Comparison of ENCODE assay signal across 26 cellular contexts in genomic region chr1:47209091-47209490, GRCh38. TPM values are rescaled to one million over a fixed set of nuclear protein-coding genes. Genes with fewer than 3 reads are reported as not detected.
"Had no signal": no experiment of that assay in that cellular context is flagged by ENCODE, and none has a peak within 500 bp of the region (broad histone marks: within the 10 kb centered on the region; RNA-seq: fewer than 3 reads in every experiment).

No MANE protein-coding gene starts in this region.

- H3K36me3 ChIP-seq: esophagus muscularis mucosa, lower lobe of right lung, right lobe of liver, thoracic aorta, vagina had no signal

- H3K9me3 ChIP-seq: body of pancreas, esophagus muscularis mucosa, lower lobe of right lung, mucosa of descending colon, right lobe of liver, thoracic aorta, vagina had no signal

- H3K36me3 Mint-ChIP-seq: activated CD8-positive, alpha-beta memory T cell treated with anti-CD3 and anti-CD28 coated beads, Interleukin-2, amount 10 ng/mL, durations not matched to agents 7 days and 5 days; activated naive CD4-positive, alpha-beta T cell treated with anti-CD3 and anti-CD28 coated beads, Interleukin-2, amount 10 ng/mL, durations not matched to agents 7 days and 5 days; type B pancreatic cell had no signal

- H3K27me3 ChIP-seq: body of pancreas, right lobe of liver, vagina had no signal

- H3K4me3 Mint-ChIP-seq: activated CD4-positive, alpha-beta memory T cell treated with anti-CD3 and anti-CD28 coated beads, Interleukin-2, amount 10 ng/mL, durations not matched to agents 7 days and 5 days; activated CD4-positive, alpha-beta T cell treated with anti-CD3 and anti-CD28 coated beads, Interleukin-2, amount 10 ng/mL, durations not matched to agents 24 days and 14 days; activated CD8-positive, alpha-beta memory T cell treated with anti-CD3 and anti-CD28 coated beads, Interleukin-2, amount 10 ng/mL, durations not matched to agents 7 days and 5 days; activated naive CD4-positive, alpha-beta T cell treated with anti-CD3 and anti-CD28 coated beads, Interleukin-2, amount 10 ng/mL, durations not matched to agents 7 days and 5 days; nephron progenitor cell; type B pancreatic cell had no signal

- H3K4me1 ChIP-seq: body of pancreas, right lobe of liver, vagina had no signal

- H3K9me3 Mint-ChIP-seq: activated CD4-positive, alpha-beta memory T cell treated with anti-CD3 and anti-CD28 coated beads, Interleukin-2, amount 10 ng/mL, durations not matched to agents 7 days and 5 days; activated CD4-positive, alpha-beta T cell treated with anti-CD3 and anti-CD28 coated beads, Interleukin-2, amount 10 ng/mL, durations not matched to agents 24 days and 14 days; activated naive CD4-positive, alpha-beta T cell treated with anti-CD3 and anti-CD28 coated beads, Interleukin-2, amount 10 ng/mL, durations not matched to agents 7 days and 5 days; type B pancreatic cell had no signal

- DNase-seq: activated CD4-positive, alpha-beta memory T cell treated with anti-CD3 and anti-CD28 coated beads, Interleukin-2, amount 10 ng/mL, durations not matched to agents 7 days and 5 days; activated CD4-positive, alpha-beta T cell treated with anti-CD3 and anti-CD28 coated beads, Interleukin-2, amount 10 ng/mL, durations not matched to agents 24 days and 14 days; activated CD8-positive, alpha-beta memory T cell treated with anti-CD3 and anti-CD28 coated beads, Interleukin-2, amount 10 ng/mL, durations not matched to agents 7 days and 5 days; activated naive CD4-positive, alpha-beta T cell treated with anti-CD3 and anti-CD28 coated beads, Interleukin-2, amount 10 ng/mL, durations not matched to agents 7 days and 5 days; activated T-cell treated with anti-CD3 and anti-CD28 coated beads for 4 hours; body of pancreas; dermis blood vessel endothelial cell; effector CD8-positive, alpha-beta T cell; hippocampal formation; lower lobe of right lung; mesendoderm; mucosa of descending colon; nephron progenitor cell; occipital lobe; right lobe of liver; stimulated activated CD4-positive, alpha-beta T cell treated with anti-CD3 and anti-CD28 coated beads, Interleukin-4, amount 100 ng/mL, for 1 hour; stimulated activated naive CD4-positive, alpha-beta T cell; T-helper 2 cell had no signal

- H3K4me3 ChIP-seq: body of pancreas, esophagus muscularis mucosa, lower lobe of right lung, mucosa of descending colon, right lobe of liver, smooth muscle cell, thoracic aorta, vagina had no signal

- H3K27ac Mint-ChIP-seq: activated CD4-positive, alpha-beta memory T cell treated with anti-CD3 and anti-CD28 coated beads, Interleukin-2, amount 10 ng/mL, durations not matched to agents 7 days and 5 days; activated CD4-positive, alpha-beta T cell treated with anti-CD3 and anti-CD28 coated beads, Interleukin-2, amount 10 ng/mL, durations not matched to agents 24 days and 14 days; activated CD8-positive, alpha-beta memory T cell treated with anti-CD3 and anti-CD28 coated beads, Interleukin-2, amount 10 ng/mL, durations not matched to agents 7 days and 5 days; activated naive CD4-positive, alpha-beta T cell treated with anti-CD3 and anti-CD28 coated beads, Interleukin-2, amount 10 ng/mL, durations not matched to agents 7 days and 5 days; nephron progenitor cell; type B pancreatic cell had no signal

- ATAC-seq: activated CD4-positive, CD25-positive, alpha-beta regulatory T cell treated with anti-CD3 and anti-CD28 coated beads, Interleukin-2, amount 50 U/mL, for 24 hours; activated CD8-positive, alpha-beta memory T cell treated with anti-CD3 and anti-CD28 coated beads, Interleukin-2, amount 10 ng/mL, durations not matched to agents 7 days and 5 days; body of pancreas; lower lobe of right lung; mucosa of descending colon; right lobe of liver had no signal

- H3K27ac ChIP-seq: body of pancreas, esophagus muscularis mucosa, lower lobe of right lung, right lobe of liver, thoracic aorta, vagina had no signal

RNA-seq across cellular contexts. Expression of gene PDZK1IP1, which starts 19.3 kb away (rescaled TPM):
- total RNA-seq: activated CD4-positive, alpha-beta memory T cell treated with anti-CD3 and anti-CD28 coated beads, Interleukin-2, amount 10 ng/mL, durations not matched to agents 7 days and 5 days; activated CD4-positive, alpha-beta T cell treated with anti-CD3 and anti-CD28 coated beads, Interleukin-2, amount 10 ng/mL, durations not matched to agents 24 days and 14 days; activated CD8-positive, alpha-beta memory T cell treated with anti-CD3 and anti-CD28 coated beads, Interleukin-2, amount 10 ng/mL, durations not matched to agents 7 days and 5 days; cardiac septum; frontal cortex; occipital lobe; smooth muscle cell; thoracic aorta had no signal

RNA-seq across cellular contexts. Expression of gene TAL1, which starts 22.9 kb away (rescaled TPM):
- total RNA-seq: activated CD4-positive, alpha-beta memory T cell treated with anti-CD3 and anti-CD28 coated beads, Interleukin-2, amount 10 ng/mL, durations not matched to agents 7 days and 5 days; activated CD4-positive, alpha-beta T cell treated with anti-CD3 and anti-CD28 coated beads, Interleukin-2, amount 10 ng/mL, durations not matched to agents 24 days and 14 days; activated CD8-positive, alpha-beta memory T cell treated with anti-CD3 and anti-CD28 coated beads, Interleukin-2, amount 10 ng/mL, durations not matched to agents 7 days and 5 days; smooth muscle cell had no signal
